ENCODE assay signal across 11 cellular contexts in genomic region chr4:111960241-111960667, GRCh38.
DNase-seq lines count a peak whose midpoint lies in the region; ATAC-seq and TF ChIP-seq lines count a peak whose summit lies in the region.
"Had no signal": no experiment of that assay in that cellular context is flagged by ENCODE, and none has a peak within 500 bp of the region (broad histone marks: within the 10 kb centered on the region; RNA-seq: fewer than 3 reads in every experiment).

No MANE protein-coding gene starts in this region.

- no peaks in the 10 kb centered on the region for H3K27me3 ChIP-seq in gastrocnemius medialis
- no peaks in the 10 kb centered on the region for H3K27me3 ChIP-seq in upper lobe of right lung
- H3K27me3 ChIP-seq: neutrophil had no signal

- intact Hi-C loops in gastrocnemius medialis (cut with DNase I; ENCODE audit: low total_unique reads) (no loop called here), upper lobe of right lung (cut with DNase I) (no loop called here)

- ATAC-seq in GM18520 (IDR thresholded peaks at IDR 0.05; ENCODE audit: unreplicated experiment) (peak; percentile 92), gastrocnemius medialis (no peak), upper lobe of right lung (no peak)
- ATAC-seq: effector memory CD8-positive, alpha-beta T cell; HepG2 had no signal

- TF ChIP-seq POLR2A in gastrocnemius medialis (IDR thresholded peaks at IDR 0.05), result no peak

- DNase-seq in HT1080 (ENCODE audit: low read depth) (peak; percentile 74), iris pigment epithelial cell (ENCODE audit: low read depth) (peak; percentile 16), ACHN (no peak), gastrocnemius medialis (no peak), upper lobe of right lung (no peak)
- no peak for DNase-seq in activated naive CD4-positive, alpha-beta T cell treated with Interleukin-2 at 50 U/mL for 16 hours
- DNase-seq: effector memory CD8-positive, alpha-beta T cell had no signal

- in situ Hi-C loops in ACHN (cut with HindIII; ENCODE audit: low pct_ligation_motif_present, low pct_unique_long_range_greater_than_20kb, low sequenced_read_pairs), result no loop called here
- in situ Hi-C loops in gastrocnemius medialis (cut with MboI; ENCODE audit: low sequenced_read_pairs in 4 of 4), result no loop called here

- no peak for TF ChIP-seq CTCF in HEK293 (tag by site-specific recombination; IDR thresholded peaks at IDR 0.05)
- TF ChIP-seq CTCF in gastrocnemius medialis (IDR thresholded peaks at IDR 0.05 in 4 of 5, conservative IDR thresholded peaks at IDR 0.05 in 1 of 5), result no peak
- no peak for TF ChIP-seq CTCF in upper lobe of right lung (IDR thresholded peaks at IDR 0.05)

- H3K4me1 ChIP-seq in HEK293 (ENCODE audit: control insufficient read depth, insufficient read depth, low read length) (no peaks in the 10 kb centered on the region), gastrocnemius medialis (no peaks in the 10 kb centered on the region), upper lobe of right lung (no peaks in the 10 kb centered on the region)

- no peak overlapping the region for H3K27ac ChIP-seq in HEK293 (ENCODE audit: extremely low read depth, low read depth, low read length)
- H3K27ac ChIP-seq in gastrocnemius medialis, result no peak overlapping the region
- no peak overlapping the region for H3K27ac ChIP-seq in upper lobe of right lung
- H3K27ac ChIP-seq: neutrophil had no signal

- no peak overlapping the region for H3K4me3 ChIP-seq in HEK293 (ENCODE audit: low read depth, low read length)
- no peak overlapping the region for H3K4me3 ChIP-seq in gastrocnemius medialis
- H3K4me3 ChIP-seq in upper lobe of right lung, result no peak overlapping the region

- CTCF ChIA-PET in HEK293 (lab: Yijun Ruan, JAX), result interaction anchor here (1.5 to 1.6 kb wide), 2 partner anchors 10 to 16 kb away, joined by 3 read pairs; no protein-coding TSS in a partner anchor

- POLR2A ChIA-PET in HEK293 (lab: Yijun Ruan, JAX), result no interaction called here

- no peaks in the 10 kb centered on the region for H3K9me3 ChIP-seq in HEK293 (ENCODE audit: control insufficient read depth, insufficient read depth, low read depth, low read length)
- no peaks in the 10 kb centered on the region for H3K9me3 ChIP-seq in gastrocnemius medialis
- no peaks in the 10 kb centered on the region for H3K9me3 ChIP-seq in upper lobe of right lung
- H3K9me3 ChIP-seq: neutrophil had no signal

- no peaks in the 10 kb centered on the region for H3K36me3 ChIP-seq in HEK293 (ENCODE audit: control insufficient read depth in 2 of 2, insufficient read depth in 1 of 2, low read length in 2 of 2)
- H3K36me3 ChIP-seq in gastrocnemius medialis, result no peaks in the 10 kb centered on the region
- H3K36me3 ChIP-seq in upper lobe of right lung, result no peaks in the 10 kb centered on the region
- H3K36me3 ChIP-seq: neutrophil had no signal

TF ChIP-seq in HEK293, 187 proteins besides CTCF, POLR2A, EP300 and RAD21:
- TF ChIP-seq MYNN (tag by site-specific recombination; IDR thresholded peaks at IDR 0.05; ENCODE audit: borderline replicate concordance), result 0 out of 2 replicates have a peak, but pooled peaks have one; percentile 29
- TF ChIP-seq, protein P1, sequence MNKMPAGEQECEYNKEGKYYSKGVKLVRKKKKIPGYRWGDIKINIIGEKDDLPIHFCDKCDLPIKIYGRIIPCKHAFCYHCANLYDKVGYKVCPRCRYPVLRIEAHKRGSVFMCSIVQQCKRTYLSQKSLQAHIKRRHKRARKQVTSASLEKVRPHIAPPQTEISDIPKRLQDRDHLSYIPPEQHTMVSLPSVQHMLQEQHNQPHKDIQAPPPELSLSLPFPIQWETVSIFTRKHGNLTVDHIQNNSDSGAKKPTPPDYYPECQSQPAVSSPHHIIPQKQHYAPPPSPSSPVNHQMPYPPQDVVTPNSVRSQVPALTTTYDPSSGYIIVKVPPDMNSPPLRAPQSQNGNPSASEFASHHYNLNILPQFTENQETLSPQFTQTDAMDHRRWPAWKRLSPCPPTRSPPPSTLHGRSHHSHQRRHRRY (tag by site-specific recombination; IDR thresholded peaks at IDR 0.05), result no peak
TF ChIP-seq in HEK293: peak in this region for 1.

Comparison
In these comparisons a context has a peak if more than half of its experiments do, and no peak if none do; other contexts are left out.
1. DNase-seq: peak in HT1080 (single experiment) and iris pigment epithelial cell (single experiment); none in ACHN (single experiment), gastrocnemius medialis (0 of 2), upper lobe of right lung (single experiment) and activated naive CD4-positive, alpha-beta T cell treated with Interleukin-2 at 50 U/mL for 16 hours (single experiment).